Comparison of ENCODE assay signal across 25 cellular contexts in the genomic region with DNA sequence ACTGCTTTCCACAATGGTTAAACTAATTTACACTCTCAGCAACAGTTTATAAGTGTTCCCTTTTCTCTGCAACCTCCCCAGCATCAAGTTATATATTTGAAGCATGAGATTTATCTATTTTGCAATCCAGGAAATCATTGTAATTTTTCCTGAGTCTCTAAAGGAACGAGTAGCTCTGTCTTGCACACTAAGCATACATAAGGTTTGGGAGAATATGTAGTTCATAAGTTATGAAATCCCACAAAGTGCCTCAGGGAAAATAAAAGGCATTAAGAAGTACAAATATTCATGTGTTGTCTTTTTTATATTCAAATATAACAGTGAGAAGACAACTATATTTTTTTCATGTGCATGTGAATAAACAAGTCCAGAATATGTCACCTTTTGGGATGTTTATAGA.
"Had no signal": no experiment of that assay in that cellular context is flagged by ENCODE, and none has a peak within 500 bp of the region (broad histone marks: within the 10 kb centered on the region; RNA-seq: fewer than 3 reads in every experiment).

No MANE protein-coding gene starts in this region.

- DNase-seq: cortex of kidney; effector memory CD8-positive, alpha-beta T cell; foreskin melanocyte; glutamatergic neuron; heart right ventricle; hypothalamus; right lobe of liver; small intestine; stimulated activated CD4-positive, alpha-beta T cell treated with anti-CD3 and anti-CD28 coated beads, Interleukin-15, amount 100 ng/mL, for 24 hours; stimulated activated CD4-positive, alpha-beta T cell treated with anti-CD3 and anti-CD28 coated beads, Interleukin-4, amount 100 ng/mL, for 24 hours; stimulated activated naive CD4-positive, alpha-beta T cell treated with Interleukin-2 at 50 U/mL for 16 hours; stomach; thyroid gland; trophoblast cell had no signal

- ATAC-seq: effector memory CD8-positive, alpha-beta T cell; esophagus mucosa; heart right ventricle; left lobe of liver; right lobe of liver; stimulated activated effector memory CD8-positive, alpha-beta T cell treated with anti-CD3 and anti-CD28 coated beads, Interleukin-12 subunit alpha, Interleukin-12 subunit beta, amount 100 ng/mL, for 72 hours had no signal

- H3K27me3 ChIP-seq: heart right ventricle, neural progenitor cell, right lobe of liver, stomach, thyroid gland, vagina had no signal

- H3K27ac Mint-ChIP-seq: effector memory CD8-positive, alpha-beta T cell; memory B cell; nephron; neural progenitor cell; progenitor cell of endocrine pancreas; stimulated activated effector memory CD8-positive, alpha-beta T cell treated with anti-CD3 and anti-CD28 coated beads, Interleukin-12 subunit alpha, Interleukin-12 subunit beta, amount 100 ng/mL, for 72 hours had no signal

- H3K36me3 Mint-ChIP-seq: memory B cell; neural progenitor cell; stimulated activated effector memory CD8-positive, alpha-beta T cell treated with anti-CD3 and anti-CD28 coated beads, Interleukin-12 subunit alpha, Interleukin-12 subunit beta, amount 100 ng/mL, for 72 hours had no signal

- H3K9ac ChIP-seq: neural progenitor cell, parathyroid adenoma had no signal

- H3K4me1 ChIP-seq: heart right ventricle, neural progenitor cell, parathyroid adenoma, right lobe of liver, stomach, thyroid gland, vagina had no signal

- H3K36me3 ChIP-seq: heart right ventricle, neural progenitor cell, right lobe of liver, stomach, thyroid gland, vagina had no signal

- H3K9me3 ChIP-seq: right lobe of liver, stomach, thyroid gland, vagina had no signal

- H3K4me3 ChIP-seq: heart right ventricle, lung, neural progenitor cell, right lobe of liver, stomach, thyroid gland, vagina had no signal

- H3K4me3 Mint-ChIP-seq: effector memory CD8-positive, alpha-beta T cell; memory B cell; nephron; neural progenitor cell; stimulated activated effector memory CD8-positive, alpha-beta T cell treated with anti-CD3 and anti-CD28 coated beads, Interleukin-12 subunit alpha, Interleukin-12 subunit beta, amount 100 ng/mL, for 72 hours had no signal

- H3K9me3 Mint-ChIP-seq: effector memory CD8-positive, alpha-beta T cell; nephron; neural progenitor cell; stimulated activated effector memory CD8-positive, alpha-beta T cell treated with anti-CD3 and anti-CD28 coated beads, Interleukin-12 subunit alpha, Interleukin-12 subunit beta, amount 100 ng/mL, for 72 hours had no signal

- H3K27ac ChIP-seq: epithelial cell of prostate, heart right ventricle, neural progenitor cell, parathyroid adenoma, right lobe of liver, stomach, thyroid gland, vagina had no signal

- H3K4me1 Mint-ChIP-seq: memory B cell; nephron; stimulated activated effector memory CD8-positive, alpha-beta T cell treated with anti-CD3 and anti-CD28 coated beads, Interleukin-12 subunit alpha, Interleukin-12 subunit beta, amount 100 ng/mL, for 72 hours had no signal

- H3K27me3 Mint-ChIP-seq: effector memory CD8-positive, alpha-beta T cell; memory B cell had no signal
